Comparison of ENCODE assay signal across 8 cellular contexts in genomic region chr2:27771548-27772335, GRCh38. TPM values are rescaled to one million over a fixed set of nuclear protein-coding genes. Genes with fewer than 3 reads are reported as not detected.
DNase-seq lines count a peak whose midpoint lies in the region; ATAC-seq, FAIRE-seq and TF ChIP-seq lines count a peak whose summit lies in the region.

MRPL33 (plus strand) TSS chr2:27771719; CDS start chr2:27771778, 59 bp downstream.

- intact Hi-C loops in T-helper 1 cell treated with Interleukin-12 subunit alpha and Interleukin-12 subunit beta and Interleukin-4 antibody, amounts not matched to agents 30 ng/mL and 1 ng/mL, for 36 hours (cut with micrococcal nuclease) = loop anchor here (1.0 to 5.0 kb wide), 10 partner anchors 36 to 979 kb away; partner anchors contain the start of genes BABAM2, FOSL2, PPP1CB and RBKS
- intact Hi-C loops in left cardiac atrium (cut with DNase I) = no loop called here

- TF ChIP-seq POLR2A in GM12892 (IDR thresholded peaks at IDR 0.05; ENCODE audit: low read depth, low read length) = peak; percentile 91

- no peak for TF ChIP-seq CTCF in progenitor cell of endocrine pancreas (IDR thresholded peaks at IDR 0.05; ENCODE audit: unreplicated experiment)

- H3K4me3 Mint-ChIP-seq in progenitor cell of endocrine pancreas (ENCODE audit: low read depth) = peak within 1 kb of the TSS; percentile 98

- H3K27ac Mint-ChIP-seq in progenitor cell of endocrine pancreas = peak within 1 kb of the TSS; percentile 99

- ATAC-seq in HG02852 (IDR thresholded peaks at IDR 0.05; ENCODE audit: unreplicated experiment) = peak; percentile 98
- ATAC-seq in left cardiac atrium = peak; percentile 98

- no peaks in the 10 kb centered on the region for H3K9me3 Mint-ChIP-seq in progenitor cell of endocrine pancreas (ENCODE audit: low read depth)

- H3K4me1 Mint-ChIP-seq in progenitor cell of endocrine pancreas (ENCODE audit: low read depth) = peaks cover 22% of the 10 kb centered on the region

- FAIRE-seq in GM12892 (lab: Jason Lieb, UNC) = peak; percentile 94

- H3K36me3 Mint-ChIP-seq in progenitor cell of endocrine pancreas (ENCODE audit: insufficient read depth) = peaks cover 9% of the 10 kb centered on the region

- DNase-seq in GM12892 (ENCODE audit: insufficient read length) = peak; percentile 93
- peak; percentile 85 for DNase-seq in NCI-H146 treated with DMSO at 0.1 percent for 48 hours (lab: John Stamatoyannopoulos, UW; ENCODE audit: unreplicated experiment)
- peak; percentile 88 for DNase-seq in amniotic epithelial cell (ENCODE audit: low read depth)
- peak; percentile 98 for DNase-seq in left cardiac atrium
- peak; percentile 84 for DNase-seq in progenitor cell of endocrine pancreas (ENCODE audit: low spot score, unreplicated experiment)
- peak; percentile 96 for DNase-seq in ureter (ENCODE audit: low spot score)

- no peaks in the 10 kb centered on the region for H3K27me3 Mint-ChIP-seq in progenitor cell of endocrine pancreas

RNA-seq across cellular contexts. Expression of gene MRPL33, which starts in this region (rescaled TPM):
- polyA plus RNA-seq in GM12892 (2012; ENCODE audit: missing spikeins) = 128 TPM
- 33.4 and 39.1 TPM in 2 replicates for total RNA-seq in T-helper 1 cell treated with Interleukin-12 subunit alpha and Interleukin-12 subunit beta and Interleukin-4 antibody, amounts not matched to agents 30 ng/mL and 1 ng/mL, for 36 hours
- total RNA-seq in left cardiac atrium (100 to 1,000 TPM; 198 to 226 TPM), progenitor cell of endocrine pancreas (59.7 and 63.3 TPM in 2 replicates), ureter (60.1 TPM)

Comparison
In these comparisons a context has a peak if more than half of its experiments do, and no peak if none do; other contexts are left out.
1. Peak in every context shown above with its lines: DNase-seq and ATAC-seq.